Comparison of ENCODE assay signal across 14 cellular contexts in the genomic region with DNA sequence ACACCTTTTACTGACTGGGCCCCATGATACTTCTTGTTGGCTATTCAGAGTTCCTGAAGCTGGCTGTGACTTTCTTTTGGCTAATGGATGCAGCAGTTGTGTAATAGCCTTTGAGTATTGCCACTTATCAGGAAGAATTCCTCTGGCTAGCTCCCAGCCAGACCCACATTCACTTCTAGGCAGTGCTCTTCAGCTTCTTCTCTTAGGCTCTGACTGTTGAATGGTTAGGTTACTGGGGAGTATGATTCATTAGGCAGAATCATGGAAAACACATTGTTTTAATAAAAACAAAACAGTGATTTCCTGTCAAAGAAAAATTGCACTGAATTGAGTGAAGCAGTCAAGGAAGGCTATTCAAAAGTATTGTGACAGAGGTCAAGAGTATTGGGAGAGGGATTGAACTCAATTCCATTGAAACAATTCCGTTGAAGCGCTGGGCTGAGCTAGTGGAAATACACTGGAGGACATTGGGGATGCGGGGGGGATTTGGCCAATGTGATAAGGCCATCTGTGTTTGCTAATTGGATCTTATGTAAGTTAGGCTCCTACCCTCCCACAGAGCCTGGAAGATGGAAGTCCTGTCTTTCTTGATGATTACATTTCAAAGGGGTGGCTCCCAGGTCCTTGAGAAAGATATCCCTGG.
A peak's percentile ranks its signal among the peaks of the same experiment; 100 is the strongest.
DNase-seq lines count a peak whose midpoint lies in the region; ATAC-seq lines count a peak whose summit lies in the region.
"Had no signal": no experiment of that assay in that cellular context is flagged by ENCODE, and none has a peak within 500 bp of the region (broad histone marks: within the 10 kb centered on the region; RNA-seq: fewer than 3 reads in every experiment).

No MANE protein-coding gene starts in this region.

- intact Hi-C loops in right cardiac atrium (cut with DNase I) (no loop called here), sciatic nerve (cut with DNase I) (no loop called here)

- WGBS in right cardiac atrium: 31% methylated on average over 3 of the region's 3 CpGs

- no peak overlapping the region for H3K4me3 ChIP-seq in right cardiac atrium (ENCODE audit: low read length)
- H3K4me3 ChIP-seq in SJCRH30: no peak overlapping the region
- H3K4me3 ChIP-seq: BLaER1, tibial nerve had no signal

- H3K9me3 ChIP-seq in right cardiac atrium (ENCODE audit: control insufficient read depth, low read length) (no peaks in the 10 kb centered on the region), SJCRH30 (replicated peaks) (no peaks in the 10 kb centered on the region)
- H3K9me3 ChIP-seq: BLaER1, tibial nerve had no signal

- no peaks in the 10 kb centered on the region for H3K36me3 ChIP-seq in SJCRH30
- H3K36me3 ChIP-seq: BLaER1, tibial nerve had no signal

- H3K4me1 ChIP-seq in right cardiac atrium (ENCODE audit: control insufficient read depth, insufficient read depth, low read length): peaks cover 1% of the 10 kb centered on the region
- H3K4me1 ChIP-seq in SJCRH30: no peaks in the 10 kb centered on the region
- H3K4me1 ChIP-seq: BLaER1, tibial nerve had no signal

- H3K27ac ChIP-seq in right cardiac atrium (ENCODE audit: low read length) (no peak overlapping the region), SJCRH30 (no peak overlapping the region)
- H3K27ac ChIP-seq: BLaER1 had no signal

- DNase-seq in NCI-H82 treated with DMSO at 0.1 percent for 48 hours (lab: John Stamatoyannopoulos, UW; ENCODE audit: unreplicated experiment): peak; percentile 26
- peak; percentile 70 for DNase-seq in dedifferentiated amniotic fluid mesenchymal stem cell (ENCODE audit: extremely low spot score)
- DNase-seq in right cardiac atrium: peak; percentile 60 to 82 (median 77)
- DNase-seq in sciatic nerve (ENCODE audit: low spot score): peak; percentile 59
- no peak for DNase-seq in GM19240 (ENCODE audit: insufficient read length, low spot score)
- DNase-seq in SJCRH30: no peak
- no peak for DNase-seq in superior temporal gyrus (ENCODE audit: extremely low spot score)
- DNase-seq: activated naive CD4-positive, alpha-beta T cell; DMS153; NCI-H1105 treated with DMSO at 0.1 percent for 48 hours; NCI-H446 treated with DMSO at 0.1 percent for 48 hours had no signal

- H3K27me3 ChIP-seq in right cardiac atrium (ENCODE audit: control insufficient read depth, insufficient read depth): no peaks in the 10 kb centered on the region
- no peaks in the 10 kb centered on the region for H3K27me3 ChIP-seq in SJCRH30
- H3K27me3 ChIP-seq: BLaER1, tibial nerve had no signal

- peak; percentile 98 for ATAC-seq in right cardiac atrium
- ATAC-seq in sciatic nerve: peak; percentile 96
- no peak for ATAC-seq in GM18502 (IDR thresholded peaks at IDR 0.05; ENCODE audit: poor library complexity, unreplicated experiment)

Comparison
In these comparisons a context has a peak if more than half of its experiments do, and no peak if none do; other contexts are left out.
1. DNase-seq: peak in NCI-H82 treated with DMSO at 0.1 percent for 48 hours (single experiment), dedifferentiated amniotic fluid mesenchymal stem cell (single experiment), right cardiac atrium (3 of 3) and sciatic nerve (single experiment); none in GM19240 (single experiment), SJCRH30 (0 of 2) and superior temporal gyrus (single experiment).